23 cellular contexts compared by ENCODE assay signal in the genomic region with DNA sequence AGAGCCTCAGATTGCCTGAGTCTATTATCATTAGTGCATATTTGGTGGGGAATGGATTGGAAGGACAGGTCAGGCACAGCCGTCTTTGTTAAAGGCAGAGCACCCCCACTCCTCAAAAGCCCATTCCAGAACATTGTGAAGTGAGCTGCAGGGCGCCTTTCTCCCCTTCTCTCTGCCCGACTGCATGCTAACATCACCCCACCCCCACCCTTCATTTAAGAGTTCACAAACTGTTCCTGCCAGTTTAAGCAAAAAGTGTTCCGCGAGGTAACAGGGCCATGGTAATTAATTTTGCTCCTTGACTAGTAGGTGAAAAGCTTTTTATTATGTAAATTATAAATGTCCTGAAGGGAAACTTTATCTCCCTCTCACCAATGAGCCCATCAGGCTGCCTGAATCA.
"Had no signal": no experiment of that assay in that cellular context is flagged by ENCODE, and none has a peak within 500 bp of the region (broad histone marks: within the 10 kb centered on the region; RNA-seq: fewer than 3 reads in every experiment).

No MANE protein-coding gene starts in this region.

- H3K9me3 ChIP-seq: colonic mucosa, psoas muscle, upper lobe of right lung, vagina had no signal

- DNase-seq: colonic mucosa; dermis blood vessel endothelial cell; foreskin keratinocyte; head of caudate nucleus; kidney; left cardiac atrium; left ventricle myocardium inferior; mesendoderm; naive B cell; psoas muscle; spleen; stimulated activated CD4-positive, alpha-beta T cell treated with anti-CD3 and anti-CD28 coated beads, Interleukin-15, amount 100 ng/mL, for 24 hours; stimulated activated CD4-positive, alpha-beta T cell treated with anti-CD3 and anti-CD28 coated beads, Interleukin-1b, Interleukin-23, amount 100 ng/mL, for 48 hours; stimulated activated CD4-positive, alpha-beta T cell treated with anti-CD3 and anti-CD28 coated beads, Interleukin-4, amount 100 ng/mL, for 24 hours; upper lobe of right lung had no signal

- H3K4me1 ChIP-seq: colonic mucosa, foreskin keratinocyte, left ventricle myocardium inferior, psoas muscle, spleen, tibial nerve, upper lobe of right lung, vagina had no signal

- H3K4me2 ChIP-seq: hepatocyte had no signal

- H3K9me3 Mint-ChIP-seq: stimulated activated naive CD8-positive, alpha-beta T cell treated with anti-CD3 and anti-CD28 coated beads, Interleukin-15, Interleukin-2, amounts not matched to agents 100 ng/mL and 50 ng/mL, for 24 hours had no signal

- H3K27ac Mint-ChIP-seq: naive B cell; nephron; stimulated activated memory B cell treated with anti-CD40 and anti-IgM and Interleukin-4, amounts not matched to agents 10 μg/mL and 1 μg/mL and 100 μg/mL, for 72 hours; stimulated activated naive CD8-positive, alpha-beta T cell treated with anti-CD3 and anti-CD28 coated beads, Interleukin-15, Interleukin-2, amounts not matched to agents 100 ng/mL and 50 ng/mL, for 24 hours had no signal

- H2AFZ ChIP-seq: hepatocyte had no signal

- H3K36me3 ChIP-seq: colonic mucosa, left ventricle myocardium inferior, spleen, tibial nerve, upper lobe of right lung, vagina had no signal

- H3K4me1 Mint-ChIP-seq: naive B cell had no signal

- H3K36me3 Mint-ChIP-seq: stimulated activated memory B cell treated with anti-CD40 and anti-IgM and Interleukin-4, amounts not matched to agents 10 μg/mL and 1 μg/mL and 100 μg/mL, for 72 hours had no signal

- H3K27me3 ChIP-seq: colonic mucosa, foreskin keratinocyte, hepatocyte, spleen, tibial nerve, upper lobe of right lung, vagina had no signal

- ATAC-seq: foreskin keratinocyte; left cardiac atrium; psoas muscle; sciatic nerve; stimulated activated memory B cell treated with anti-CD40 and anti-IgM and Interleukin-4, amounts not matched to agents 10 μg/mL and 1 μg/mL and 100 μg/mL, for 72 hours; upper lobe of right lung had no signal

- H3K4me3 ChIP-seq: colonic mucosa, hepatocyte, left ventricle myocardium inferior, lung, psoas muscle, spleen, tibial nerve, upper lobe of right lung, vagina had no signal

- H3K79me2 ChIP-seq: hepatocyte had no signal

- H3K4me3 Mint-ChIP-seq: naive B cell; nephron; stimulated activated memory B cell treated with anti-CD40 and anti-IgM and Interleukin-4, amounts not matched to agents 10 μg/mL and 1 μg/mL and 100 μg/mL, for 72 hours; stimulated activated naive CD8-positive, alpha-beta T cell treated with anti-CD3 and anti-CD28 coated beads, Interleukin-15, Interleukin-2, amounts not matched to agents 100 ng/mL and 50 ng/mL, for 24 hours had no signal

- H3K27ac ChIP-seq: colonic mucosa, foreskin keratinocyte, hepatocyte, left ventricle myocardium inferior, psoas muscle, spleen, tibial nerve, upper lobe of right lung, vagina had no signal
